In genomic region chr2:13066673-13067072, GRCh38 we compare ENCODE assay signal across 1 cellular context.
TF ChIP-seq lines count a peak whose summit lies in the region.

No MANE protein-coding gene starts in this region.

TF ChIP-seq in SK-N-SH treated with all-trans-retinoic acid at 6 μM for 48 hours, 23 proteins besides CTCF, POLR2A, EP300 and RAD21 (continued from another document):
- TF ChIP-seq POU6F1 (CRISPR knock-in tag; IDR thresholded peaks at IDR 0.05; ENCODE audit: borderline replicate concordance, low read depth) (no peak; the same call in 1 of the 2 replicates), ZNF70 (CRISPR knock-in tag; IDR thresholded peaks at IDR 0.05) (no peak), TSHZ2 (CRISPR knock-in tag; IDR thresholded peaks at IDR 0.05) (0 out of 2 replicates have a peak, but pooled peaks have one; percentile 36), CREB5 (CRISPR knock-in tag; IDR thresholded peaks at IDR 0.05; ENCODE audit: low read depth) (peak; percentile 55; the same call in 1 of the 2 replicates), PATZ1 (CRISPR knock-in tag; IDR thresholded peaks at IDR 0.05; ENCODE audit: borderline replicate concordance) (no peak), ESRRG (CRISPR knock-in tag; IDR thresholded peaks at IDR 0.05) (0 out of 2 replicates have a peak, but pooled peaks have one; percentile 28), ZFP3 (CRISPR knock-in tag; IDR thresholded peaks at IDR 0.05) (0 out of 2 replicates have a peak, but pooled peaks have one; percentile 52), TCF4 (CRISPR knock-in tag; IDR thresholded peaks at IDR 0.05; ENCODE audit: borderline replicate concordance) (peak; percentile 20; the same call in 1 of the 2 replicates), ARNTL (CRISPR knock-in tag; IDR thresholded peaks at IDR 0.05; ENCODE audit: borderline replicate concordance, low read depth) (no peak), SNAI2 (CRISPR knock-in tag; IDR thresholded peaks at IDR 0.05) (no peak), ISL1 (CRISPR knock-in tag; IDR thresholded peaks at IDR 0.05) (peak; percentile 86), OSR1 (CRISPR knock-in tag; IDR thresholded peaks at IDR 0.05) (no peak), PPARA (CRISPR knock-in tag; IDR thresholded peaks at IDR 0.05; ENCODE audit: borderline replicate concordance) (no peak), GLIS3 (CRISPR knock-in tag; IDR thresholded peaks at IDR 0.05) (no peak), CSDC2 (CRISPR knock-in tag; IDR thresholded peaks at IDR 0.05) (no peak), RARB (CRISPR knock-in tag; IDR thresholded peaks at IDR 0.05) (no peak)
